In genomic region chr19:19526581-19527370, GRCh38 we compare ENCODE assay signal across 25 cellular contexts. TPM values are rescaled to one million over a fixed set of nuclear protein-coding genes. Genes with fewer than 3 reads are reported as not detected.
A peak's percentile ranks its signal among the peaks of the same experiment; 100 is the strongest.
DNase-seq lines count a peak whose midpoint lies in the region; ATAC-seq and TF ChIP-seq lines count a peak whose summit lies in the region.
"Had no signal": no experiment of that assay in that cellular context is flagged by ENCODE, and none has a peak within 500 bp of the region (broad histone marks: within the 10 kb centered on the region; RNA-seq: fewer than 3 reads in every experiment).

No MANE protein-coding gene starts in this region.

- ATAC-seq in left ventricle myocardium superior = peak; percentile 4
- ATAC-seq in Right ventricle myocardium inferior = no peak
- ATAC-seq: naive thymus-derived CD4-positive, alpha-beta T cell; PC-3 had no signal

- peaks cover 51% of the 10 kb centered on the region for H3K4me1 ChIP-seq in OCI-LY1 (ENCODE audit: insufficient read depth, low read length, severe bottlenecking)
- peaks cover 0 to 49% (median 9%) of the 10 kb centered on the region in 4 donors for H3K4me1 ChIP-seq in tibial nerve
- H3K4me1 ChIP-seq in ovary (ENCODE audit: insufficient read depth) = no peaks in the 10 kb centered on the region
- H3K4me1 ChIP-seq: SJCRH30 had no signal

- no peaks in the 10 kb centered on the region; the same call in 1 of the 2 replicates for H3F3A ChIP-seq in OCI-LY1 (ENCODE audit: insufficient read depth, low read length)

- H3K9me3 ChIP-seq in OCI-LY1 (ENCODE audit: low read length) (no peaks in the 10 kb centered on the region), tibial nerve (no peaks in the 10 kb centered on the region), ovary (no peaks in the 10 kb centered on the region)
- H3K9me3 ChIP-seq: MG63, sigmoid colon, SJCRH30 had no signal

- no peak for TF ChIP-seq EP300 in tibial nerve (IDR thresholded peaks at IDR 0.05)
- no peak for TF ChIP-seq EP300 in ovary (IDR thresholded peaks at IDR 0.05)

- H3K9ac ChIP-seq in OCI-LY1 (ENCODE audit: low read length) = peak overlapping the region; percentile 65; the same call in 1 of the 2 replicates

- no peak for TF ChIP-seq POLR2A in tibial nerve (IDR thresholded peaks at IDR 0.05)
- no peak for TF ChIP-seq POLR2A in ovary (IDR thresholded peaks at IDR 0.05)

- TF ChIP-seq CTCF in OCI-LY1 (IDR thresholded peaks at IDR 0.05; ENCODE audit: low read length) (no peak), tibial nerve (IDR thresholded peaks at IDR 0.05) (no peak), ovary (IDR thresholded peaks at IDR 0.05) (no peak)

- DNase-seq in left ventricle myocardium superior = no peak
- no peak for DNase-seq in Right ventricle myocardium inferior (ENCODE audit: missing footprints)
- peak; percentile 35 for DNase-seq in left kidney (ENCODE audit: low read depth, low spot score)
- no peak for DNase-seq in tibial nerve (ENCODE audit: low spot score in 2 of 2)
- DNase-seq in UCSD-AML1 (lab: John Stamatoyannopoulos, UW; ENCODE audit: unreplicated experiment) = no peak
- no peak for DNase-seq in SK-N-DZ (ENCODE audit: low spot score)
- no peak for DNase-seq in ovary
- DNase-seq: activated CD4-positive, alpha-beta T cell treated with anti-CD3 and anti-CD28 coated beads, Interleukin-2, amount 10 ng/mL, durations not matched to agents 24 days and 14 days; activated effector memory CD4-positive, alpha-beta T cell treated with Interleukin-2 at 50 U/mL for 16 hours; brain microvascular endothelial cell; COR-L47; DMS79; mesendoderm; MG63; naive thymus-derived CD4-positive, alpha-beta T cell; NCI-H2029; NCI-H82; PC-3; sigmoid colon; SJCRH30; stimulated activated CD4-positive, alpha-beta T cell treated with anti-CD3 and anti-CD28 coated beads, Interleukin-15, amount 100 ng/mL, for 24 hours; stimulated activated CD8-positive, alpha-beta memory T cell treated with anti-CD3 and anti-CD28 coated beads, Interleukin-4, amount 100 ng/mL, for 48 hours had no signal

- 51 to 58% methylated on average over 25 to 27 of the region's 28 CpGs for WGBS in tibial nerve, 2 donors
- 76 to 79% (median 78%) methylated on average over 28 of the region's 28 CpGs for whole genome bisulfite sequencing in ovary, 3 donors

- no peaks in the 10 kb centered on the region for H3K27me3 ChIP-seq in OCI-LY1 (ENCODE audit: insufficient read depth, low read length)
- no peaks in the 10 kb centered on the region for H3K27me3 ChIP-seq in tibial nerve
- no peaks in the 10 kb centered on the region for H3K27me3 ChIP-seq in ovary
- H3K27me3 ChIP-seq: brain microvascular endothelial cell, MG63, sigmoid colon, SJCRH30 had no signal

- H3K4me3 ChIP-seq in OCI-LY1 (ENCODE audit: low read depth, low read length, poor library complexity, severe bottlenecking) (peak overlapping the region; percentile 43), tibial nerve (no peak overlapping the region), ovary (no peak overlapping the region)
- H3K4me3 ChIP-seq: coronary artery, MG63, sigmoid colon, SJCRH30 had no signal

- H2AFZ ChIP-seq in OCI-LY1 (ENCODE audit: low read length) = no peak overlapping the region

- no peaks in the 10 kb centered on the region for H4K20me1 ChIP-seq in OCI-LY1 (ENCODE audit: insufficient read depth, low read length)

- H3K27ac ChIP-seq in OCI-LY1 (ENCODE audit: low read depth, low read length, poor library complexity, severe bottlenecking) (peak overlapping the region; percentile 96), tibial nerve (peak overlapping the region; percentile 19 to 71 (median 42)), ovary (no peak overlapping the region)
- H3K27ac ChIP-seq: brain microvascular endothelial cell, coronary artery, sigmoid colon, SJCRH30 had no signal

- intact Hi-C loops in left ventricle myocardium superior (cut with micrococcal nuclease) (no loop called here), Right ventricle myocardium inferior (cut with DNase I) (no loop called here), ovary (cut with DNase I) (no loop called here)

- no peaks in the 10 kb centered on the region for H3K9me2 ChIP-seq in OCI-LY1 (ENCODE audit: low read depth, low read length)

- H3K36me3 ChIP-seq in OCI-LY1 (ENCODE audit: insufficient read depth, low read length) (peaks cover 44% of the 10 kb centered on the region), tibial nerve (peaks cover 0 to 58% (median 3%) of the 10 kb centered on the region in 3 donors), ovary (no peaks in the 10 kb centered on the region)

- peak overlapping the region; percentile 69 for H3K4me2 ChIP-seq in OCI-LY1 (ENCODE audit: low read length)

- peaks cover 11% of the 10 kb centered on the region for H3K79me2 ChIP-seq in OCI-LY1 (ENCODE audit: insufficient read depth, low read length)

RNA-seq across cellular contexts. Expression of gene YJEFN3, which starts 1.9 kb away (rescaled TPM):
- 9.4 TPM for total RNA-seq in left ventricle myocardium superior
- total RNA-seq in Right ventricle myocardium inferior = 6.5 TPM
- total RNA-seq in tibial nerve = 1 to 10 TPM; 4.2 to 9.4 (median 5.7) TPM
- polyA plus RNA-seq in SK-N-DZ (2014; cell fraction: cytosol; rRNA removed) = 1.3 and 2.1 TPM in 2 replicates
- 8.0 and 27.0 TPM in 2 replicates for polyA plus RNA-seq in SK-N-DZ (2014; cell fraction: nucleus; rRNA removed)
- 1 to 10 TPM; 2.0 to 5.0 (median 3.5) TPM for total RNA-seq in ovary
- 1 to 10 TPM; 2.9 TPM for polyA plus RNA-seq in ovary

RNA-seq across cellular contexts. Expression of gene NDUFA13, which starts 10.8 kb away (rescaled TPM):
- 1,297 TPM for total RNA-seq in left ventricle myocardium superior
- 1,344 TPM for total RNA-seq in Right ventricle myocardium inferior
- total RNA-seq in tibial nerve = 10 to 100 TPM; 27.3 to 93.6 (median 61.6) TPM
- 38.2 and 54.5 TPM in 2 replicates for polyA plus RNA-seq in SK-N-DZ (2014; cell fraction: cytosol; rRNA removed)
- 66.8 and 68.6 TPM in 2 replicates for polyA plus RNA-seq in SK-N-DZ (2014; cell fraction: nucleus; rRNA removed)
- total RNA-seq in ovary = 100 to 1,000 TPM in 6 of 7 donors, 10 to 100 TPM in 1; 46.5 to 291 (median 212) TPM
- polyA plus RNA-seq in ovary = 100 to 1,000 TPM in 1 of 2 donors, 10 to 100 TPM in 1; 33.5 to 202 TPM

RNA-seq across cellular contexts. Expression of gene CILP2, which starts 11.3 kb away (rescaled TPM):
- total RNA-seq in left ventricle myocardium superior (0.50 TPM), Right ventricle myocardium inferior (0.30 TPM), tibial nerve (under 1 TPM in 2 of 4 donors, not detected in 2; 0.20 to 0.66 TPM), ovary (1 to 10 TPM in 4 of 7 donors, under 1 TPM in 3; 0.48 to 9.7 (median 1.1) TPM)
- polyA plus RNA-seq in SK-N-DZ (2014; cell fraction: cytosol; rRNA removed) = 1.1 and 1.8 TPM in 2 replicates
- polyA plus RNA-seq in SK-N-DZ (2014; cell fraction: nucleus; rRNA removed) = 2.3 and 3.6 TPM in 2 replicates
- 1 to 10 TPM in 1 of 2 donors, under 1 TPM in 1; 0.28 to 1.0 TPM for polyA plus RNA-seq in ovary
- total RNA-seq: glomerular endothelial cell had no signal

RNA-seq across cellular contexts. Expression of gene TSSK6, which starts 11.4 kb away (rescaled TPM):
- 0.67 TPM for total RNA-seq in left ventricle myocardium superior
- total RNA-seq in Right ventricle myocardium inferior = 0.32 TPM
- 1 to 10 TPM; 1.8 to 7.2 (median 3.7) TPM for total RNA-seq in tibial nerve
- 3.9 and 5.5 TPM in 2 replicates for polyA plus RNA-seq in SK-N-DZ (2014; cell fraction: cytosol; rRNA removed)
- 1.3 and 5.3 TPM in 2 replicates for polyA plus RNA-seq in SK-N-DZ (2014; cell fraction: nucleus; rRNA removed)
- total RNA-seq in ovary = 1 to 10 TPM in 3 of 7 donors, under 1 TPM in 4; 0.76 to 1.8 (median 0.95) TPM
- 1 to 10 TPM in 1 of 2 donors, not detected in 1; 2.5 TPM for polyA plus RNA-seq in ovary

Comparison
In these comparisons a context has a peak if more than half of its experiments do, and no peak if none do; other contexts are left out.
1. H3K27ac ChIP-seq: peak in OCI-LY1 (single experiment) and tibial nerve (4 of 4); none in ovary (0 of 2).